In the genomic region with DNA sequence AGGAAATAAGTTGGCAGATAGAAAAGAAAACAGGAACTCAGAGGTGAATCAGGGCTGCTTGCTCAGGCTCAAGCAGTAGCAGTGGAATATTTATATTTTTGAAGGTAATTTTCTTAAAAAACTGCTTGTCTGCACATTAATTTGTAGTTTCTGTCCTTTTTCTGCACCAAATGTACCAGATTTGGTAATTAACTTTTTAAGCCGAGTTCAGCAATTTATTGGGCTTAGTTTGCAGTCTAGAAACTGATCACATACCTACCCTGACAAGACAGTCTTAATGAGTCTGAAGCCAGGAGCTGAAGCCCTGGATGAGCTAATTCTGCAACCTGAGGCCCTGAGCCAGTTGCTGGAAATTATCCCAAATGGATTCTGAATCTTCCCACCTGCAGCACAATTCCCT, we compare ENCODE assay signal across 32 cellular contexts.
"Had no signal": no experiment of that assay in that cellular context is flagged by ENCODE, and none has a peak within 500 bp of the region (broad histone marks: within the 10 kb centered on the region; RNA-seq: fewer than 3 reads in every experiment).

No MANE protein-coding gene starts in this region.

- DNase-seq: activated CD4-positive, alpha-beta memory T cell treated with anti-CD3 and anti-CD28 coated beads for 36 hours; activated CD4-positive, alpha-beta T cell treated with anti-CD3 and anti-CD28 coated beads for 36 hours; activated CD4-positive, alpha-beta T cell treated with anti-CD3 and anti-CD28 coated beads, Interleukin-2, amount 10 ng/mL, durations not matched to agents 24 days and 14 days; activated CD4-positive, CD25-positive, alpha-beta regulatory T cell; activated CD4-positive, CD25-positive, alpha-beta regulatory T cell treated with anti-CD3 and anti-CD28 coated beads, Interleukin-2, amount 50 U/mL, for 72 hours; activated CD8-positive, alpha-beta memory T cell treated with anti-CD3 and anti-CD28 coated beads, Interleukin-2, amount 10 ng/mL, durations not matched to agents 7 days and 5 days; activated CD8-positive, alpha-beta memory T cell treated with anti-CD3 and anti-CD28 coated beads, Interleukin-2, amount 50 U/mL, for 4 hours; activated CD8-positive, alpha-beta T cell treated with anti-CD3 and anti-CD28 coated beads, Interleukin-2, amount 10 ng/mL, durations not matched to agents 7 days and 5 days; activated effector memory CD4-positive, alpha-beta T cell treated with anti-CD3 and anti-CD28 coated beads, Interleukin-2, amount 50 U/mL, for 16 hours; activated naive CD4-positive, alpha-beta T cell treated with anti-CD3 and anti-CD28 coated beads for 36 hours; activated naive CD8-positive, alpha-beta T cell treated with anti-CD3 and anti-CD28 coated beads for 36 hours; activated naive CD8-positive, alpha-beta T cell treated with anti-CD3 and anti-CD28 coated beads, Interleukin-2, amount 50 U/mL, for 24 hours; activated T-cell treated with anti-CD3 and anti-CD28 coated beads, Interleukin-2, amount 50 U/mL, for 1 hour; activated T-cell treated with anti-CD3 and anti-CD28 coated beads, Interleukin-2, amount 50 U/mL, for 48 hours; adrenal gland; amygdala; central memory CD4-positive, alpha-beta T cell; cerebellar nuclear complex; dorsolateral prefrontal cortex; effector memory CD4-positive, alpha-beta T cell; endodermal cell; erythroblast; foreskin keratinocyte; gastrocnemius medialis; glutamatergic neuron; heart left ventricle; T-helper 2 cell had no signal

- H3K9me3 ChIP-seq: adrenal gland, ascending aorta, breast epithelium, esophagus muscularis mucosa, gastrocnemius medialis, heart left ventricle had no signal

- H3K27me3 ChIP-seq: adrenal gland, ascending aorta, breast epithelium, cardiac muscle cell, esophagus muscularis mucosa, foreskin keratinocyte, gastrocnemius medialis, heart left ventricle had no signal

- H3K4me1 ChIP-seq: adrenal gland, breast epithelium, foreskin keratinocyte, gastrocnemius medialis had no signal

- H3K4me3 ChIP-seq: adrenal gland, ascending aorta, breast epithelium, cardiac muscle cell, coronary artery, dorsolateral prefrontal cortex, esophagus muscularis mucosa, gastrocnemius medialis, heart left ventricle had no signal

- H3K36me3 ChIP-seq: adrenal gland, ascending aorta, breast epithelium, cardiac muscle cell, esophagus muscularis mucosa, gastrocnemius medialis, heart left ventricle had no signal

- ATAC-seq: activated CD4-positive, alpha-beta T cell treated with anti-CD3 and anti-CD28 coated beads for 36 hours; activated CD8-positive, alpha-beta memory T cell treated with anti-CD3 and anti-CD28 coated beads, Interleukin-2, amount 10 ng/mL, durations not matched to agents 7 days and 5 days; activated CD8-positive, alpha-beta T cell treated with anti-CD3 and anti-CD28 coated beads, Interleukin-2, amount 10 ng/mL, durations not matched to agents 7 days and 5 days; activated naive CD8-positive, alpha-beta T cell treated with anti-CD3 and anti-CD28 coated beads, Interleukin-2, amount 50 U/mL, for 24 hours; foreskin keratinocyte; gastrocnemius medialis; heart left ventricle had no signal

- H3K27ac ChIP-seq: adrenal gland, ascending aorta, breast epithelium, cardiac muscle cell, coronary artery, dorsolateral prefrontal cortex, esophagus muscularis mucosa, foreskin keratinocyte, gastrocnemius medialis, heart left ventricle had no signal
